ENCODE assay signal across 8 cellular contexts in the genomic region with DNA sequence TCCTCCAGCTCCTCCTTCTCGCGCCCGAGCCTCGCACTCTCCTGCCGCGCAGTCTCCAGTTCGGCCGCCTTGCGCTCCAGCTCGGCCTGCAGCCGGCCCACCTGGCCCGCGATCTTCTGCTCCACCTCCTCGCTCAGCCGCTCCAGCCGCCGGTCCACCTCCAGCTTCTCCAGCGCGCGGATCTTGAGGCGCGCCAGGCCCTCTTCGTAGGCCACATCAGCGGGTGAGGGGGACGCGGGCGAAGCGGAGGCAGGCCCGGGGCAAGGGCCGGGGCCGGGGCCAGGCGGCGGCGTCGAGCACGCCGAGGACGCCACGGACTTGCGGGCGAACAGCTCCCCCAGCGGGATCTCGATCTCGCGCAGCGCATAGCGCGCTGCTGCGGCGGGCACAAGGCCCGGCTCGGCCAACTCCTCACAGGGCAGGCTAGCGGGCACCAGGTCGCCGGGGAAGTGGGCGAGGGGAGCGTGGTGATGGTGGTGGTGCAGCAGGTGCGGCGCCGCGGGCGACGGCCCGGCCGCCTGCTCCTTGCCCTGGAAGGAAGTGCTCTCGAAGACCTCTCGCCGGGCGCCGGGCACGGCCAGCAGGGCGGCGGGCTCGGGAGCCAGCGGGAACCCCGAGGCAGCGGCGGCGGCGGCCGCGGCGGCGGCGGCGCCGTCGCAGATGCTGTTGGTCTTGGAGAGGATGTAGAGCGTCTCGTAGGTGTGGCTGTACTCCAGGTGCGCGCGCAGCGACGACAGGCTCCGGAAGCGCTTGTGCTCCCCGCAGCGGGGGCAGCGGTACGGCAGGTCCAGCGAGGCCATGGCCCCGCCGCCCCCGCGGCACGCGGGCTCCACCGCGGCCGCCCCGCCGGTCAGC. TPM values are rescaled to one million over a fixed set of nuclear protein-coding genes. Genes with fewer than 3 reads are reported as not detected.
DNase-seq lines count a peak whose midpoint lies in the region; ATAC-seq and TF ChIP-seq lines count a peak whose summit lies in the region.

No MANE protein-coding gene starts in this region.

- H4K8ac ChIP-seq in mesendoderm (ENCODE audit: low read depth, low read length), result no peak overlapping the region

- no peaks in the 10 kb centered on the region for H3K4me1 ChIP-seq in HUES64 (ENCODE audit: insufficient read depth, low read length)
- H3K4me1 ChIP-seq in body of pancreas, result peaks cover 9% of the 10 kb centered on the region
- no peaks in the 10 kb centered on the region for H3K4me1 ChIP-seq in mesendoderm (ENCODE audit: control insufficient read depth, low read depth, low read length)

- no peaks in the 10 kb centered on the region for H3K79me2 ChIP-seq in mesendoderm (ENCODE audit: control insufficient read depth, insufficient read depth, low read length)

- H3K27ac ChIP-seq in HUES64 (ENCODE audit: low read depth, low read length), result no peak overlapping the region
- H3K27ac ChIP-seq in body of pancreas, result no peak overlapping the region
- no peak overlapping the region for H3K27ac ChIP-seq in mesendoderm (ENCODE audit: low read depth, low read length)

- H3K9me3 ChIP-seq in HUES64 (ENCODE audit: insufficient read depth, low read depth, low read length) (no peaks in the 10 kb centered on the region), body of pancreas (peaks cover 0 to 4% (median 0%) of the 10 kb centered on the region in 3 donors)

- H3K79me1 ChIP-seq in mesendoderm (ENCODE audit: low read length), result no peaks in the 10 kb centered on the region

- peaks cover 5% of the 10 kb centered on the region for H3K36me3 Mint-ChIP-seq in T-helper 2 cell treated with Interferon-gamma antibody and Interleukin-4, amounts not matched to agents 5 μg/mL and 100 μg/mL, for 36 hours (ENCODE audit: low read depth)

- H3K56ac ChIP-seq in mesendoderm (ENCODE audit: low read length), result peak overlapping the region; percentile 69

- DNase-seq in T-helper 2 cell treated with Interferon-gamma antibody and Interleukin-4, amounts not matched to agents 5 μg/mL and 100 μg/mL, for 36 hours (ENCODE audit: low spot score), result peak; percentile 68
- DNase-seq in body of pancreas (peak; percentile 62 to 81 (median 81)), mesendoderm (peak; percentile 82), KBM-7 (no peak), GDM1 (lab: John Stamatoyannopoulos, UW) (no peak)
- peak; percentile 74 for DNase-seq in stimulated activated CD8-positive, alpha-beta memory T cell treated with anti-CD3 and anti-CD28 coated beads, Interleukin-4, amount 100 ng/mL, for 48 hours

- no peak overlapping the region for H3K27ac Mint-ChIP-seq in T-helper 2 cell treated with Interferon-gamma antibody and Interleukin-4, amounts not matched to agents 5 μg/mL and 100 μg/mL, for 36 hours

- H3K9ac ChIP-seq in HUES64 (ENCODE audit: low read depth, low read length) (peak overlapping the region; percentile 54; the same call in 1 of the 2 replicates), mesendoderm (ENCODE audit: low read length) (peak overlapping the region; percentile 32)

- H3K36me3 ChIP-seq in HUES64 (ENCODE audit: insufficient read depth, low read length) (no peaks in the 10 kb centered on the region), body of pancreas (replicated peaks in 1 of 2; ENCODE audit: insufficient read depth in 1 of 2, low read depth in 2 of 2) (no peaks in the 10 kb centered on the region), mesendoderm (ENCODE audit: control insufficient read depth, insufficient read depth, low read length) (no peaks in the 10 kb centered on the region)

- no peak overlapping the region for H2BK15ac ChIP-seq in mesendoderm (replicated peaks; ENCODE audit: low read depth)

- H3K27me3 Mint-ChIP-seq in T-helper 2 cell treated with Interferon-gamma antibody and Interleukin-4, amounts not matched to agents 5 μg/mL and 100 μg/mL, for 36 hours (ENCODE audit: low read depth), result no peaks in the 10 kb centered on the region

- peak overlapping the region; percentile 51 for H3K4me3 ChIP-seq in HUES64 (ENCODE audit: low read length)
- H3K4me3 ChIP-seq in body of pancreas, result no peak overlapping the region
- H3K4me3 ChIP-seq in mesendoderm (ENCODE audit: low read length), result no peak overlapping the region

- ATAC-seq in GM19395 (IDR thresholded peaks at IDR 0.05; ENCODE audit: unreplicated experiment), result peak; percentile 94
- ATAC-seq in body of pancreas, result peak; percentile 68

- peak in 1 of 3 donors; percentile 11 for TF ChIP-seq POLR2A in body of pancreas (IDR thresholded peaks at IDR 0.05)

- H3K27me3 ChIP-seq in HUES64 (ENCODE audit: insufficient read depth, low read length), result peaks cover 47% of the 10 kb centered on the region
- H3K27me3 ChIP-seq in body of pancreas, result peaks cover 0 to 7% of the 10 kb centered on the region in 2 donors
- H3K27me3 ChIP-seq in mesendoderm (ENCODE audit: insufficient read depth, low read length, poor library complexity), result peaks cover 13% of the 10 kb centered on the region

- no peak overlapping the region for H2BK120ac ChIP-seq in mesendoderm (ENCODE audit: low read depth, low read length)

- no peak overlapping the region for H3K18ac ChIP-seq in mesendoderm (ENCODE audit: low read length)

- no peak overlapping the region for H2AK5ac ChIP-seq in mesendoderm (ENCODE audit: low read length)

- H3K4me2 ChIP-seq in mesendoderm (ENCODE audit: low read length), result peak overlapping the region; percentile 39

- H3K9me3 Mint-ChIP-seq in T-helper 2 cell treated with Interferon-gamma antibody and Interleukin-4, amounts not matched to agents 5 μg/mL and 100 μg/mL, for 36 hours, result no peaks in the 10 kb centered on the region

- peak overlapping the region; percentile 52 for H3K4me3 Mint-ChIP-seq in T-helper 2 cell treated with Interferon-gamma antibody and Interleukin-4, amounts not matched to agents 5 μg/mL and 100 μg/mL, for 36 hours

- intact Hi-C loops in body of pancreas (cut with DNase I), result no loop called here

- no peak overlapping the region for H3K4ac ChIP-seq in mesendoderm (ENCODE audit: low read depth, low read length)

- no peak overlapping the region for H3K23ac ChIP-seq in mesendoderm (ENCODE audit: low read length)

- H2BK5ac ChIP-seq in mesendoderm (ENCODE audit: low read length), result no peak overlapping the region

- TF ChIP-seq CTCF in body of pancreas (IDR thresholded peaks at IDR 0.05), result peak in 4 of 7 experiments; percentile 14 to 33 (median 22)

- H4K5ac ChIP-seq in mesendoderm (ENCODE audit: low read length), result no peak overlapping the region

- WGBS in HUES64, result 2% methylated on average over 113 of the region's 113 CpGs
- 0 to 9% methylated on average over 6 to 69 of the region's 113 CpGs for WGBS in body of pancreas, 2 donors
- no CpG with 5 or more reads among the region's 113 CpGs for WGBS in mesendoderm (ENCODE audit: extremely low coverage, insufficient coverage, low lambda C conversion rate)

- H3K4me1 Mint-ChIP-seq in T-helper 2 cell treated with Interferon-gamma antibody and Interleukin-4, amounts not matched to agents 5 μg/mL and 100 μg/mL, for 36 hours (ENCODE audit: low read depth), result peaks cover 12% of the 10 kb centered on the region

- in situ Hi-C loops in KBM-7 (cut with MboI; ENCODE audit: low pct_unique_long_range_greater_than_20kb, low sequenced_read_pairs), result no loop called here

RNA-seq across cellular contexts. Expression of a gene that starts 15.2 kb away (rescaled TPM):
- polyA plus RNA-seq in HUES64 (2013, experiment 1 of 2), result 3.4 TPM
- 3.9 TPM for polyA plus RNA-seq in HUES64 (2013, experiment 2 of 2)
- total RNA-seq in body of pancreas, result 10 to 100 TPM in 1 of 2 donors, 1 to 10 TPM in 1; 4.3 to 11.2 TPM
- polyA plus RNA-seq in mesendoderm (2013, experiment 1 of 2), result 2.1 TPM
- 2.2 TPM for polyA plus RNA-seq in mesendoderm (2013, experiment 2 of 2)

RNA-seq across cellular contexts. Expression of a gene that starts 24.3 kb away (rescaled TPM):
- polyA plus RNA-seq in HUES64 (2013, experiment 1 of 2), result not detected
- not detected for polyA plus RNA-seq in HUES64 (2013, experiment 2 of 2)
- not detected for total RNA-seq in body of pancreas
- 0.06 TPM for polyA plus RNA-seq in mesendoderm (2013, experiment 1 of 2)
- polyA plus RNA-seq in mesendoderm (2013, experiment 2 of 2), result 0.04 TPM

RNA-seq across cellular contexts. Expression of a gene that starts 35.0 kb away (rescaled TPM):
- polyA plus RNA-seq in HUES64 (2013, experiment 1 of 2), result 267 TPM
- polyA plus RNA-seq in HUES64 (2013, experiment 2 of 2), result 253 TPM
- total RNA-seq in body of pancreas, result 10 to 100 TPM; 88.7 to 92.3 TPM
- polyA plus RNA-seq in mesendoderm (2013, experiment 1 of 2), result 657 TPM
- 670 TPM for polyA plus RNA-seq in mesendoderm (2013, experiment 2 of 2)

RNA-seq across cellular contexts. Expression of a gene that starts 36.0 kb away (rescaled TPM):
- polyA plus RNA-seq in HUES64 (2013, experiment 1 of 2), result 8.6 TPM
- 8.6 TPM for polyA plus RNA-seq in HUES64 (2013, experiment 2 of 2)
- 10 to 100 TPM; 11.7 to 21.4 TPM for total RNA-seq in body of pancreas
- 5.6 TPM for polyA plus RNA-seq in mesendoderm (2013, experiment 1 of 2)
- polyA plus RNA-seq in mesendoderm (2013, experiment 2 of 2), result 5.6 TPM

RNA-seq across cellular contexts. Expression of a gene that starts 55.0 kb away (rescaled TPM):
- 38.5 TPM for polyA plus RNA-seq in HUES64 (2013, experiment 1 of 2)
- 32.6 TPM for polyA plus RNA-seq in HUES64 (2013, experiment 2 of 2)
- 10 to 100 TPM; 10.1 to 19.4 TPM for total RNA-seq in body of pancreas
- 43.1 TPM for polyA plus RNA-seq in mesendoderm (2013, experiment 1 of 2)
- 42.7 TPM for polyA plus RNA-seq in mesendoderm (2013, experiment 2 of 2)

Comparison
In these comparisons a context has a peak if more than half of its experiments do, and no peak if none do; other contexts are left out.
1. DNase-seq: peak in T-helper 2 cell treated with Interferon-gamma antibody and Interleukin-4, amounts not matched to agents 5 μg/mL and 100 μg/mL, for 36 hours (single experiment), body of pancreas (4 of 4), mesendoderm (single experiment) and stimulated activated CD8-positive, alpha-beta memory T cell treated with anti-CD3 and anti-CD28 coated beads, Interleukin-4, amount 100 ng/mL, for 48 hours (single experiment); none in KBM-7 (single experiment) and GDM1 (single experiment).